In genomic region chr2:26710174-26710573, GRCh38 we compare ENCODE assay signal across 22 cellular contexts. TPM values are rescaled to one million over a fixed set of nuclear protein-coding genes. Genes with fewer than 3 reads are reported as not detected.
DNase-seq lines count a peak whose midpoint lies in the region; ATAC-seq, FAIRE-seq and TF ChIP-seq lines count a peak whose summit lies in the region.
"Had no signal": no experiment of that assay in that cellular context is flagged by ENCODE, and none has a peak within 500 bp of the region (broad histone marks: within the 10 kb centered on the region; RNA-seq: fewer than 3 reads in every experiment).

No MANE protein-coding gene starts in this region.

- H3K9me3 Mint-ChIP-seq in astrocyte (ENCODE audit: unreplicated experiment) (no peaks in the 10 kb centered on the region), neural crest cell (no peaks in the 10 kb centered on the region)
- H3K9me3 Mint-ChIP-seq in CD4-positive, alpha-beta memory T cell = no peaks in the 10 kb centered on the region
- H3K9me3 Mint-ChIP-seq: CD8-positive, alpha-beta T cell; T-helper 2 cell treated with Interferon-gamma antibody and Interleukin-4, amounts not matched to agents 5 μg/mL and 100 μg/mL, for 36 hours had no signal

- H3K27ac Mint-ChIP-seq in astrocyte (ENCODE audit: unreplicated experiment) (peak overlapping the region; percentile 53), neural crest cell (ENCODE audit: unreplicated experiment) (peak overlapping the region; percentile 1)
- H3K27ac Mint-ChIP-seq in CD4-positive, alpha-beta memory T cell = no peak overlapping the region
- H3K27ac Mint-ChIP-seq: CD8-positive, alpha-beta T cell; T-helper 2 cell treated with Interferon-gamma antibody and Interleukin-4, amounts not matched to agents 5 μg/mL and 100 μg/mL, for 36 hours had no signal

- TF ChIP-seq EP300 in gastroesophageal sphincter (IDR thresholded peaks at IDR 0.05) (no peak), transverse colon (IDR thresholded peaks at IDR 0.05; ENCODE audit: low read depth) (no peak)

- POLR2A ChIA-PET in CD4-positive, alpha-beta memory T cell (lab: Charles Lee; ENCODE audit: partially characterized antibody) = no interaction called here

- no peak overlapping the region for H3K4me2 ChIP-seq in astrocyte (ENCODE audit: low read length)

- H3K9ac ChIP-seq in astrocyte (ENCODE audit: low read length) = no peak overlapping the region

- ATAC-seq in gastroesophageal sphincter = no peak
- ATAC-seq: CD8-positive, alpha-beta T cell; SK-N-SH treated with all-trans-retinoic acid at 6 μM for 48 hours had no signal

- H3K36me3 ChIP-seq in astrocyte (ENCODE audit: insufficient read depth, low read length) (no peaks in the 10 kb centered on the region), gastroesophageal sphincter (no peaks in the 10 kb centered on the region), transverse colon (no peaks in the 10 kb centered on the region)
- no peaks in the 10 kb centered on the region for H3K36me3 ChIP-seq in CD4-positive, alpha-beta memory T cell (ENCODE audit: insufficient read depth, low read length)

- no peaks in the 10 kb centered on the region for H3K36me3 Mint-ChIP-seq in astrocyte (ENCODE audit: low read depth, unreplicated experiment)
- H3K36me3 Mint-ChIP-seq in neural crest cell (ENCODE audit: low read depth) = no peaks in the 10 kb centered on the region
- H3K36me3 Mint-ChIP-seq in CD4-positive, alpha-beta memory T cell = no peaks in the 10 kb centered on the region
- H3K36me3 Mint-ChIP-seq: CD8-positive, alpha-beta T cell had no signal

- H3K9me3 ChIP-seq in astrocyte (ENCODE audit: insufficient read depth, low read depth, low read length) (no peaks in the 10 kb centered on the region), gastroesophageal sphincter (no peaks in the 10 kb centered on the region), transverse colon (no peaks in the 10 kb centered on the region)
- H3K9me3 ChIP-seq in CD4-positive, alpha-beta memory T cell (ENCODE audit: control insufficient read depth in 1 of 2, low read length in 2 of 2) = no peaks in the 10 kb centered on the region

- intact Hi-C loops in transverse colon (cut with DNase I; ENCODE audit: low total_unique reads) = no loop called here
- intact Hi-C loops in CD4-positive, alpha-beta memory T cell (cut with micrococcal nuclease) = no loop called here

- H3K4me1 Mint-ChIP-seq in astrocyte (ENCODE audit: low read depth, unreplicated experiment) (peaks cover 23% of the 10 kb centered on the region), neural crest cell (peaks cover 30% of the 10 kb centered on the region)
- no peaks in the 10 kb centered on the region for H3K4me1 Mint-ChIP-seq in CD4-positive, alpha-beta memory T cell

- H4K20me1 ChIP-seq in astrocyte (ENCODE audit: insufficient read depth, low read length) = peaks cover 5% of the 10 kb centered on the region

- CTCF ChIA-PET in CD4-positive, alpha-beta memory T cell (lab: Charles Lee; ENCODE audit: partially characterized antibody) = no interaction called here

- no peak overlapping the region for H3K4me3 Mint-ChIP-seq in astrocyte (ENCODE audit: unreplicated experiment)
- H3K4me3 Mint-ChIP-seq in neural crest cell = no peak overlapping the region
- H3K4me3 Mint-ChIP-seq in CD4-positive, alpha-beta memory T cell = no peak overlapping the region
- H3K4me3 Mint-ChIP-seq: CD8-positive, alpha-beta T cell; T-helper 2 cell treated with Interferon-gamma antibody and Interleukin-4, amounts not matched to agents 5 μg/mL and 100 μg/mL, for 36 hours had no signal

- H3K27me3 ChIP-seq in astrocyte (ENCODE audit: insufficient read depth, low read length) (peaks cover 4% of the 10 kb centered on the region), gastroesophageal sphincter (no peaks in the 10 kb centered on the region), transverse colon (no peaks in the 10 kb centered on the region)
- no peaks in the 10 kb centered on the region for H3K27me3 ChIP-seq in CD4-positive, alpha-beta memory T cell (ENCODE audit: insufficient read depth, low read length)

- H3K4me3 ChIP-seq in astrocyte (ENCODE audit: insufficient read depth, low read depth, low read length) (no peak overlapping the region), gastroesophageal sphincter (no peak overlapping the region), transverse colon (no peak overlapping the region), foreskin fibroblast (ENCODE audit: low read depth in 1 of 2, low read length in 2 of 2) (no peak overlapping the region)
- H3K4me3 ChIP-seq in CD4-positive, alpha-beta memory T cell (ENCODE audit: low read length in 2 of 2) = no peak overlapping the region

- no peak overlapping the region for H2AFZ ChIP-seq in astrocyte (ENCODE audit: low read depth, low read length)

- no CpG with 5 or more reads among the region's 9 CpGs for WGBS in gastroesophageal sphincter (ENCODE audit: low coverage in 1 of 2), 2 donors
- WGBS in transverse colon (ENCODE audit: low coverage in 1 of 2), 2 donors = 92% methylated on average over 9 of the region's 9 CpGs; no CpG with 5 or more reads in 1 of the 2 donors

- H3K27ac ChIP-seq in astrocyte (ENCODE audit: low read depth, low read length) = no peak overlapping the region
- peak overlapping the region in 3 of 4 donors; percentile 61 to 76 (median 71) for H3K27ac ChIP-seq in gastroesophageal sphincter
- peak overlapping the region; percentile 22 to 80 (median 34) for H3K27ac ChIP-seq in transverse colon
- H3K27ac ChIP-seq in CD4-positive, alpha-beta memory T cell (ENCODE audit: low read depth, low read length) = no peak overlapping the region
- H3K27ac ChIP-seq: WERI-Rb-1 had no signal

- FAIRE-seq in astrocyte (lab: Jason Lieb, UNC) = no peak

- H3K4me1 ChIP-seq in astrocyte (ENCODE audit: insufficient read depth, low read length) = peaks cover 3% of the 10 kb centered on the region
- peaks cover 0 to 94% (median 22%) of the 10 kb centered on the region in 3 donors for H3K4me1 ChIP-seq in gastroesophageal sphincter
- peaks cover 0 to 35% (median 8%) of the 10 kb centered on the region in 4 donors for H3K4me1 ChIP-seq in transverse colon
- no peaks in the 10 kb centered on the region for H3K4me1 ChIP-seq in CD4-positive, alpha-beta memory T cell (ENCODE audit: insufficient read depth, low read length)

- H3K79me2 ChIP-seq in astrocyte (ENCODE audit: insufficient read depth, low read length) = no peaks in the 10 kb centered on the region

- no peak for TF ChIP-seq POLR2A in gastroesophageal sphincter (IDR thresholded peaks at IDR 0.05)
- TF ChIP-seq POLR2A in transverse colon (IDR thresholded peaks at IDR 0.05) = no peak

- H3K27me3 Mint-ChIP-seq in astrocyte (ENCODE audit: low read depth, unreplicated experiment) (peaks cover 51% of the 10 kb centered on the region), neural crest cell (ENCODE audit: low read depth) (no peaks in the 10 kb centered on the region)
- H3K27me3 Mint-ChIP-seq in CD4-positive, alpha-beta memory T cell = peaks cover 6% of the 10 kb centered on the region in 2 donors

- DNase-seq in astrocyte (ENCODE audit: low read depth) = no peak
- no peak for DNase-seq in neural crest cell (ENCODE audit: low read depth, low spot score)
- DNase-seq in transverse colon = no peak
- DNase-seq in NCI-H748 (lab: John Stamatoyannopoulos, UW; ENCODE audit: unreplicated experiment) = no peak
- no peak for DNase-seq in foreskin fibroblast
- DNase-seq in CD4-positive, alpha-beta memory T cell = no peak
- DNase-seq: activated effector memory CD4-positive, alpha-beta T cell treated with Interleukin-2 at 50 U/mL for 16 hours; CD8-positive, alpha-beta T cell; dermis blood vessel endothelial cell; GDM1; hippocampal formation; Karpas-422; MV-4-11; NCI-H187; NCI-H69; occipital lobe; RPMI8226; stimulated activated CD4-positive, alpha-beta T cell treated with anti-CD3 and anti-CD28 coated beads, Interleukin-15, amount 100 ng/mL, for 24 hours; WERI-Rb-1 had no signal

- in situ Hi-C loops in transverse colon (cut with MboI; ENCODE audit: low pct_ligation_motif_present in 1 of 4, low pct_unique_long_range_greater_than_20kb in 1 of 4, low sequenced_read_pairs in 3 of 4) = no loop called here

- no peak for TF ChIP-seq CTCF in astrocyte (IDR thresholded peaks at IDR 0.05; ENCODE audit: insufficient read depth, low read depth, low read length)
- TF ChIP-seq CTCF in gastroesophageal sphincter (IDR thresholded peaks at IDR 0.05) = no peak
- TF ChIP-seq CTCF in neural crest cell (conservative IDR thresholded peaks at IDR 0.05) = no peak
- no peak for TF ChIP-seq CTCF in transverse colon (IDR thresholded peaks at IDR 0.05)
- no peak for TF ChIP-seq CTCF in foreskin fibroblast (IDR thresholded peaks at IDR 0.05; ENCODE audit: low read depth, low read length)

RNA-seq across cellular contexts. Expression of gene KCNK3, which starts 17.7 kb away (rescaled TPM):
- total RNA-seq in astrocyte (1.9 and 2.3 TPM in 2 replicates), gastroesophageal sphincter (10 to 100 TPM in 2 of 4 donors, 1 to 10 TPM in 2; 2.0 to 13.9 (median 9.8) TPM), neural crest cell (0.58 and 0.68 TPM in 2 replicates), transverse colon (1 to 10 TPM in 1 of 4 donors, under 1 TPM in 3; 0.37 to 1.5 (median 0.82) TPM)
- not detected for total RNA-seq in CD4-positive, alpha-beta memory T cell
- polyA plus RNA-seq in CD4-positive, alpha-beta memory T cell = not detected
- total RNA-seq: CD8-positive, alpha-beta T cell had no signal

RNA-seq across cellular contexts. Expression of gene SLC35F6, which starts 53.9 kb away (rescaled TPM):
- total RNA-seq in astrocyte = 41.9 and 42.5 TPM in 2 replicates
- total RNA-seq in gastroesophageal sphincter = 10 to 100 TPM; 20.2 to 47.3 (median 38.2) TPM
- total RNA-seq in neural crest cell = 28.9 and 30.6 TPM in 2 replicates
- total RNA-seq in transverse colon = 10 to 100 TPM; 23.3 to 36.3 (median 33.3) TPM
- total RNA-seq in CD4-positive, alpha-beta memory T cell = 10 to 100 TPM; 20.1 to 22.2 TPM
- 1 to 10 TPM; 4.8 to 6.9 TPM for polyA plus RNA-seq in CD4-positive, alpha-beta memory T cell

Comparison
In these comparisons a context has a peak if more than half of its experiments do, and no peak if none do; other contexts are left out.
1. H3K27ac ChIP-seq: peak in gastroesophageal sphincter (3 of 4) and transverse colon (4 of 4); none in astrocyte (single experiment) and CD4-positive, alpha-beta memory T cell (single experiment).
2. H3K27ac Mint-ChIP-seq: peak in astrocyte (single experiment) and neural crest cell (single experiment); none in CD4-positive, alpha-beta memory T cell (0 of 7).